ENCODE assay signal across 1 cellular context in the genomic region with DNA sequence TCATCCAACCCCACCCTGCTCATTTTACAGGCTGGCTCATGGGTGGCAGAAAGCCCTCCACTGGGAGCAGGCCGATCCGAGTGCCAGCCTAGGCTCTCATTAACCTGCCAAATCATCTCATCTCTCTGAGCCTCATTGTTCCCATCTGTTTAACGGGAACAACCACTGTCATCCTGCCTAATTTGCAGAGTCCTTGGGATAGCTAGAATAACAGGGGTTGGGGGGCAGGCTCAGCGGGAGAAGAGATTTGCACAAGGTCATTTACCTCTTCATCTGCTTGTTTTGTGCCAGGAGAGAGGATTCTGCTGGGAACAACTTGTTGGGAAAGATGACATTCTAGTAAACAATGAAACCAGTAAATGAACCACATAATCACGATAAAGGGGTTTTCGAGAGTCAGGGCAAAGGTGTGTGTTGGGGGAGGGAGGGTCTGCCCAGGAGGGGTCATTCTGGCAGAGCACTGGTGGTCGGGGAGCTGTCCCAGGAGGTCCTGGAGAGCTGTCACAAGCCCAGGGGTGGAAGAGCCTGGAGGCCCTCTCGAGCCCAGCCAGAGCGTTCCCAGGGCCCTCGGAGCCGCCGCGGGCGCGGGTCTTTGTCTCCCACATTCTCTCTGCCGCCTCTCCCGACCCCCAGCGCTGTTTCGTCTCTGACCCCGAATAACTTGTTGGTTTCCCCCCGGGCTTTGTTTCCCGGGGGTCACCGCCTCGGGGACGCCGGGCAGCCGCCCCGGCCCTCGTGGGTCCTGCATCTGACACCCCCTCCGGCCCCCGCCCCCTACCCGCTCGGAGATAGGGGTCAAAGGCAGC.
TF ChIP-seq lines count a peak whose summit lies in the region.

No MANE protein-coding gene starts in this region.

TF ChIP-seq in HepG2, 621 proteins besides CTCF, POLR2A, EP300 and RAD21 (continued from another document and continues in another):
- TF ChIP-seq SETDB1 (CRISPR knock-in tag; IDR thresholded peaks at IDR 0.05; ENCODE audit: borderline replicate concordance) (no peak), ZNF761 (CRISPR knock-in tag; conservative IDR thresholded peaks at IDR 0.05) (no peak), ZSCAN20 (CRISPR knock-in tag; IDR thresholded peaks at IDR 0.05; ENCODE audit: borderline replicate concordance) (no peak), ZNF354B (CRISPR knock-in tag; IDR thresholded peaks at IDR 0.05) (no peak), ZNF672 (CRISPR knock-in tag; IDR thresholded peaks at IDR 0.05) (no peak), KLF11 (CRISPR knock-in tag; IDR thresholded peaks at IDR 0.05) (no peak), FOXK2 (IDR thresholded peaks at IDR 0.05) (no peak), PCBP2 (optimal IDR thresholded peaks at IDR 0.05; ENCODE audit: low read depth, low read length, poor library complexity, severe bottlenecking) (no peak), ZNF883 (CRISPR knock-in tag; IDR thresholded peaks at IDR 0.05; ENCODE audit: not compliant biosample characterization) (no peak), ZNF205 (CRISPR knock-in tag; IDR thresholded peaks at IDR 0.05) (no peak), BHLHE40 (IDR thresholded peaks at IDR 0.05; ENCODE audit: low read length) (0 out of 2 replicates have a peak, but pooled peaks have one; percentile 20), ZNF776 (CRISPR knock-in tag; IDR thresholded peaks at IDR 0.05) (no peak), ISX (CRISPR knock-in tag; conservative IDR thresholded peaks at IDR 0.05) (no peak), SYNCRIP (IDR thresholded peaks at IDR 0.05; ENCODE audit: insufficient read depth, low read depth, low read length) (no peak), HNRNPUL1 (IDR thresholded peaks at IDR 0.05; ENCODE audit: low read depth, low read length) (no peak), ZNF30 (CRISPR knock-in tag; IDR thresholded peaks at IDR 0.05) (0 out of 2 replicates have a peak, but pooled peaks have one; percentile 38), ESRRA (CRISPR knock-in tag; IDR thresholded peaks at IDR 0.05; ENCODE audit: low read depth) (no peak; the same call in 1 of the 2 replicates), SIN3A (IDR thresholded peaks at IDR 0.05; ENCODE audit: borderline replicate concordance, low read depth, low read length) (peak; percentile 23; the same call in 1 of the 2 replicates), CAMTA2 (CRISPR knock-in tag; IDR thresholded peaks at IDR 0.05; ENCODE audit: borderline replicate concordance) (no peak), NCOA1 (CRISPR knock-in tag; IDR thresholded peaks at IDR 0.05) (no peak), REPIN1 (CRISPR knock-in tag; IDR thresholded peaks at IDR 0.05; ENCODE audit: borderline replicate concordance, low read depth) (no peak), HDAC2 (CRISPR knock-in tag; IDR thresholded peaks at IDR 0.05) (peak; percentile 73), ZBTB2 (CRISPR knock-in tag; IDR thresholded peaks at IDR 0.05; ENCODE audit: low read depth) (no peak; the same call in 1 of the 2 replicates), ZNF678 (CRISPR knock-in tag; IDR thresholded peaks at IDR 0.05) (no peak), ZNF501 (CRISPR knock-in tag; IDR thresholded peaks at IDR 0.05) (peak; percentile 56; the same call in 1 of the 2 replicates), ZNF879 (CRISPR knock-in tag; IDR thresholded peaks at IDR 0.05) (no peak), SPEN (CRISPR knock-in tag; IDR thresholded peaks at IDR 0.05; ENCODE audit: low read depth) (0 out of 2 replicates have a peak, but pooled peaks have one; percentile 3), CBX1 (IDR thresholded peaks at IDR 0.05; ENCODE audit: low read depth) (peak; percentile 42), ZNF7 (CRISPR knock-in tag; IDR thresholded peaks at IDR 0.05) (no peak), RARG (CRISPR knock-in tag; IDR thresholded peaks at IDR 0.05; ENCODE audit: low read depth) (no peak), ZNF331 (CRISPR knock-in tag; IDR thresholded peaks at IDR 0.05) (no peak), THRA (CRISPR knock-in tag; IDR thresholded peaks at IDR 0.05; ENCODE audit: borderline replicate concordance) (no peak), ZBTB38 (CRISPR knock-in tag; IDR thresholded peaks at IDR 0.05) (0 out of 2 replicates have a peak, but pooled peaks have one; percentile 43), CERS6 (CRISPR knock-in tag; IDR thresholded peaks at IDR 0.05) (no peak)
- TF ChIP-seq, protein P1, sequence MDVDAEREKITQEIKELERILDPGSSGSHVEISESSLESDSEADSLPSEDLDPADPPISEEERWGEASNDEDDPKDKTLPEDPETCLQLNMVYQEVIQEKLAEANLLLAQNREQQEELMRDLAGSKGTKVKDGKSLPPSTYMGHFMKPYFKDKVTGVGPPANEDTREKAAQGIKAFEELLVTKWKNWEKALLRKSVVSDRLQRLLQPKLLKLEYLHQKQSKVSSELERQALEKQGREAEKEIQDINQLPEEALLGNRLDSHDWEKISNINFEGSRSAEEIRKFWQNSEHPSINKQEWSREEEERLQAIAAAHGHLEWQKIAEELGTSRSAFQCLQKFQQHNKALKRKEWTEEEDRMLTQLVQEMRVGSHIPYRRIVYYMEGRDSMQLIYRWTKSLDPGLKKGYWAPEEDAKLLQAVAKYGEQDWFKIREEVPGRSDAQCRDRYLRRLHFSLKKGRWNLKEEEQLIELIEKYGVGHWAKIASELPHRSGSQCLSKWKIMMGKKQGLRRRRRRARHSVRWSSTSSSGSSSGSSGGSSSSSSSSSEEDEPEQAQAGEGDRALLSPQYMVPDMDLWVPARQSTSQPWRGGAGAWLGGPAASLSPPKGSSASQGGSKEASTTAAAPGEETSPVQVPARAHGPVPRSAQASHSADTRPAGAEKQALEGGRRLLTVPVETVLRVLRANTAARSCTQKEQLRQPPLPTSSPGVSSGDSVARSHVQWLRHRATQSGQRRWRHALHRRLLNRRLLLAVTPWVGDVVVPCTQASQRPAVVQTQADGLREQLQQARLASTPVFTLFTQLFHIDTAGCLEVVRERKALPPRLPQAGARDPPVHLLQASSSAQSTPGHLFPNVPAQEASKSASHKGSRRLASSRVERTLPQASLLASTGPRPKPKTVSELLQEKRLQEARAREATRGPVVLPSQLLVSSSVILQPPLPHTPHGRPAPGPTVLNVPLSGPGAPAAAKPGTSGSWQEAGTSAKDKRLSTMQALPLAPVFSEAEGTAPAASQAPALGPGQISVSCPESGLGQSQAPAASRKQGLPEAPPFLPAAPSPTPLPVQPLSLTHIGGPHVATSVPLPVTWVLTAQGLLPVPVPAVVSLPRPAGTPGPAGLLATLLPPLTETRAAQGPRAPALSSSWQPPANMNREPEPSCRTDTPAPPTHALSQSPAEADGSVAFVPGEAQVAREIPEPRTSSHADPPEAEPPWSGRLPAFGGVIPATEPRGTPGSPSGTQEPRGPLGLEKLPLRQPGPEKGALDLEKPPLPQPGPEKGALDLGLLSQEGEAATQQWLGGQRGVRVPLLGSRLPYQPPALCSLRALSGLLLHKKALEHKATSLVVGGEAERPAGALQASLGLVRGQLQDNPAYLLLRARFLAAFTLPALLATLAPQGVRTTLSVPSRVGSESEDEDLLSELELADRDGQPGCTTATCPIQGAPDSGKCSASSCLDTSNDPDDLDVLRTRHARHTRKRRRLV (CRISPR knock-in tag; IDR thresholded peaks at IDR 0.05): no peak
- TF ChIP-seq, protein P2, sequence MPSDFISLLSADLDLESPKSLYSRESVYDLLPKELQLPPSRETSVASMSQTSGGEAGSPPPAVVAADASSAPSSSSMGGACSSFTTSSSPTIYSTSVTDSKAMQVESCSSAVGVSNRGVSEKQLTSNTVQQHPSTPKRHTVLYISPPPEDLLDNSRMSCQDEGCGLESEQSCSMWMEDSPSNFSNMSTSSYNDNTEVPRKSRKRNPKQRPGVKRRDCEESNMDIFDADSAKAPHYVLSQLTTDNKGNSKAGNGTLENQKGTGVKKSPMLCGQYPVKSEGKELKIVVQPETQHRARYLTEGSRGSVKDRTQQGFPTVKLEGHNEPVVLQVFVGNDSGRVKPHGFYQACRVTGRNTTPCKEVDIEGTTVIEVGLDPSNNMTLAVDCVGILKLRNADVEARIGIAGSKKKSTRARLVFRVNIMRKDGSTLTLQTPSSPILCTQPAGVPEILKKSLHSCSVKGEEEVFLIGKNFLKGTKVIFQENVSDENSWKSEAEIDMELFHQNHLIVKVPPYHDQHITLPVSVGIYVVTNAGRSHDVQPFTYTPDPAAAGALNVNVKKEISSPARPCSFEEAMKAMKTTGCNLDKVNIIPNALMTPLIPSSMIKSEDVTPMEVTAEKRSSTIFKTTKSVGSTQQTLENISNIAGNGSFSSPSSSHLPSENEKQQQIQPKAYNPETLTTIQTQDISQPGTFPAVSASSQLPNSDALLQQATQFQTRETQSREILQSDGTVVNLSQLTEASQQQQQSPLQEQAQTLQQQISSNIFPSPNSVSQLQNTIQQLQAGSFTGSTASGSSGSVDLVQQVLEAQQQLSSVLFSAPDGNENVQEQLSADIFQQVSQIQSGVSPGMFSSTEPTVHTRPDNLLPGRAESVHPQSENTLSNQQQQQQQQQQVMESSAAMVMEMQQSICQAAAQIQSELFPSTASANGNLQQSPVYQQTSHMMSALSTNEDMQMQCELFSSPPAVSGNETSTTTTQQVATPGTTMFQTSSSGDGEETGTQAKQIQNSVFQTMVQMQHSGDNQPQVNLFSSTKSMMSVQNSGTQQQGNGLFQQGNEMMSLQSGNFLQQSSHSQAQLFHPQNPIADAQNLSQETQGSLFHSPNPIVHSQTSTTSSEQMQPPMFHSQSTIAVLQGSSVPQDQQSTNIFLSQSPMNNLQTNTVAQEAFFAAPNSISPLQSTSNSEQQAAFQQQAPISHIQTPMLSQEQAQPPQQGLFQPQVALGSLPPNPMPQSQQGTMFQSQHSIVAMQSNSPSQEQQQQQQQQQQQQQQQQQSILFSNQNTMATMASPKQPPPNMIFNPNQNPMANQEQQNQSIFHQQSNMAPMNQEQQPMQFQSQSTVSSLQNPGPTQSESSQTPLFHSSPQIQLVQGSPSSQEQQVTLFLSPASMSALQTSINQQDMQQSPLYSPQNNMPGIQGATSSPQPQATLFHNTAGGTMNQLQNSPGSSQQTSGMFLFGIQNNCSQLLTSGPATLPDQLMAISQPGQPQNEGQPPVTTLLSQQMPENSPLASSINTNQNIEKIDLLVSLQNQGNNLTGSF (CRISPR knock-in tag; IDR thresholded peaks at IDR 0.05): no peak
- TF ChIP-seq, protein P3, sequence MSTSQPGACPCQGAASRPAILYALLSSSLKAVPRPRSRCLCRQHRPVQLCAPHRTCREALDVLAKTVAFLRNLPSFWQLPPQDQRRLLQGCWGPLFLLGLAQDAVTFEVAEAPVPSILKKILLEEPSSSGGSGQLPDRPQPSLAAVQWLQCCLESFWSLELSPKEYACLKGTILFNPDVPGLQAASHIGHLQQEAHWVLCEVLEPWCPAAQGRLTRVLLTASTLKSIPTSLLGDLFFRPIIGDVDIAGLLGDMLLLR (CRISPR knock-in tag; IDR thresholded peaks at IDR 0.05): no peak
- TF ChIP-seq, protein P4, sequence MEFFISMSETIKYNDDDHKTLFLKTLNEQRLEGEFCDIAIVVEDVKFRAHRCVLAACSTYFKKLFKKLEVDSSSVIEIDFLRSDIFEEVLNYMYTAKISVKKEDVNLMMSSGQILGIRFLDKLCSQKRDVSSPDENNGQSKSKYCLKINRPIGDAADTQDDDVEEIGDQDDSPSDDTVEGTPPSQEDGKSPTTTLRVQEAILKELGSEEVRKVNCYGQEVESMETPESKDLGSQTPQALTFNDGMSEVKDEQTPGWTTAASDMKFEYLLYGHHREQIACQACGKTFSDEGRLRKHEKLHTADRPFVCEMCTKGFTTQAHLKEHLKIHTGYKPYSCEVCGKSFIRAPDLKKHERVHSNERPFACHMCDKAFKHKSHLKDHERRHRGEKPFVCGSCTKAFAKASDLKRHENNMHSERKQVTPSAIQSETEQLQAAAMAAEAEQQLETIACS (CRISPR knock-in tag; IDR thresholded peaks at IDR 0.05): no peak
- TF ChIP-seq, protein P5, sequence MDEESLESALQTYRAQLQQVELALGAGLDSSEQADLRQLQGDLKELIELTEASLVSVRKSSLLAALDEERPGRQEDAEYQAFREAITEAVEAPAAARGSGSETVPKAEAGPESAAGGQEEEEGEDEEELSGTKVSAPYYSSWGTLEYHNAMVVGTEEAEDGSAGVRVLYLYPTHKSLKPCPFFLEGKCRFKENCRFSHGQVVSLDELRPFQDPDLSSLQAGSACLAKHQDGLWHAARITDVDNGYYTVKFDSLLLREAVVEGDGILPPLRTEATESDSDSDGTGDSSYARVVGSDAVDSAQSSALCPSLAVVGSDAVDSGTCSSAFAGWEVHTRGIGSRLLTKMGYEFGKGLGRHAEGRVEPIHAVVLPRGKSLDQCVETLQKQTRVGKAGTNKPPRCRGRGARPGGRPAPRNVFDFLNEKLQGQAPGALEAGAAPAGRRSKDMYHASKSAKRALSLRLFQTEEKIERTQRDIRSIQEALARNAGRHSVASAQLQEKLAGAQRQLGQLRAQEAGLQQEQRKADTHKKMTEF (CRISPR knock-in tag; IDR thresholded peaks at IDR 0.05): peak; percentile 69
